In genomic region chr10:124388823-124389612, GRCh38 we compare ENCODE assay signal across 8 cellular contexts. TPM values are rescaled to one million over a fixed set of nuclear protein-coding genes. Genes with fewer than 3 reads are reported as not detected.
A peak's percentile ranks its signal among the peaks of the same experiment; 100 is the strongest.
DNase-seq lines count a peak whose midpoint lies in the region; ATAC-seq and TF ChIP-seq lines count a peak whose summit lies in the region.

No MANE protein-coding gene starts in this region.

- peak overlapping the region in 1 of 3 donors; percentile 37 for H3K27ac Mint-ChIP-seq in IgD-negative memory B cell
- no peak overlapping the region for H3K27ac Mint-ChIP-seq in neural progenitor cell
- no peak overlapping the region for H3K27ac Mint-ChIP-seq in stimulated activated naive CD8-positive, alpha-beta T cell treated with anti-CD3 and anti-CD28 coated beads, Interleukin-15, amount 100 ng/mL, for 72 hours

- H3K27me3 Mint-ChIP-seq in IgD-negative memory B cell (peaks cover 8% of the 10 kb centered on the region), neural progenitor cell (ENCODE audit: insufficient read depth, low read depth) (no peaks in the 10 kb centered on the region)
- peaks cover 10% of the 10 kb centered on the region for H3K27me3 Mint-ChIP-seq in stimulated activated naive CD8-positive, alpha-beta T cell treated with anti-CD3 and anti-CD28 coated beads, Interleukin-15, amount 100 ng/mL, for 72 hours

- H3K79me2 ChIP-seq in neural progenitor cell (ENCODE audit: low read depth) = no peaks in the 10 kb centered on the region

- H3K4me3 ChIP-seq in RWPE2 (ENCODE audit: severe bottlenecking) (peak overlapping the region; percentile 15), neural progenitor cell (peak overlapping the region; percentile 42)

- peaks cover 0 to 6% (median 2%) of the 10 kb centered on the region in 3 donors for H3K4me1 Mint-ChIP-seq in IgD-negative memory B cell
- peaks cover 4% of the 10 kb centered on the region for H3K4me1 Mint-ChIP-seq in neural progenitor cell
- H3K4me1 Mint-ChIP-seq in stimulated activated naive CD8-positive, alpha-beta T cell treated with anti-CD3 and anti-CD28 coated beads, Interleukin-15, amount 100 ng/mL, for 72 hours = peaks cover 6% of the 10 kb centered on the region

- no peaks in the 10 kb centered on the region for H3K9me3 Mint-ChIP-seq in IgD-negative memory B cell
- no peaks in the 10 kb centered on the region for H3K9me3 Mint-ChIP-seq in neural progenitor cell
- H3K9me3 Mint-ChIP-seq in stimulated activated naive CD8-positive, alpha-beta T cell treated with anti-CD3 and anti-CD28 coated beads, Interleukin-15, amount 100 ng/mL, for 72 hours = no peaks in the 10 kb centered on the region

- H3K4me2 ChIP-seq in neural progenitor cell = peak overlapping the region; percentile 89

- H3K36me3 ChIP-seq in RWPE2 (ENCODE audit: low read depth) (no peaks in the 10 kb centered on the region), neural progenitor cell (no peaks in the 10 kb centered on the region)

- H2AFZ ChIP-seq in neural progenitor cell (replicated peaks) = peak overlapping the region; percentile 86

- DNase-seq in DMS53 treated with DMSO at 0.1 percent for 48 hours (lab: John Stamatoyannopoulos, UW; ENCODE audit: unreplicated experiment) (peak; percentile 60), RWPE2 (ENCODE audit: low spot score) (peak; percentile 81), foreskin melanocyte (peak; percentile 55), neural progenitor cell (ENCODE audit: low spot score) (peak; percentile 97)
- peak; percentile 78 to 96 (median 92) for DNase-seq in activated naive CD4-positive, alpha-beta T cell (lab: John Stamatoyannopoulos, UW)
- peak; percentile 90 to 94 for DNase-seq in stimulated activated naive CD8-positive, alpha-beta T cell treated with anti-CD3 and anti-CD28 coated beads, Interleukin-15, amount 100 ng/mL, for 72 hours

- H3K9ac ChIP-seq in neural progenitor cell = no peak overlapping the region

- no peak overlapping the region for H3K27ac ChIP-seq in RWPE2 (ENCODE audit: poor library complexity, severe bottlenecking)
- H3K27ac ChIP-seq in neural progenitor cell = no peak overlapping the region

- no peaks in the 10 kb centered on the region for H3F3A ChIP-seq in neural progenitor cell (ENCODE audit: low read depth)

- no peaks in the 10 kb centered on the region for H3K36me3 Mint-ChIP-seq in IgD-negative memory B cell
- H3K36me3 Mint-ChIP-seq in neural progenitor cell = no peaks in the 10 kb centered on the region

- ATAC-seq in GM21529 (IDR thresholded peaks at IDR 0.05; ENCODE audit: unreplicated experiment) (peak; percentile 79), RWPE2 (ENCODE audit: low read depth) (peak; percentile 89)
- ATAC-seq in stimulated activated naive CD8-positive, alpha-beta T cell treated with anti-CD3 and anti-CD28 coated beads, Interleukin-15, amount 100 ng/mL, for 72 hours = peak; percentile 93

- peak; percentile 96 for TF ChIP-seq CTCF in RWPE2 (IDR thresholded peaks at IDR 0.05; ENCODE audit: poor library complexity, severe bottlenecking)
- peak; percentile 94 for TF ChIP-seq CTCF in neural progenitor cell (IDR thresholded peaks at IDR 0.05)

- H4K20me1 ChIP-seq in neural progenitor cell (ENCODE audit: low read depth) = no peaks in the 10 kb centered on the region

- H3K4me1 ChIP-seq in RWPE2 (ENCODE audit: insufficient read depth, poor library complexity, severe bottlenecking) (no peaks in the 10 kb centered on the region), neural progenitor cell (peaks cover 10% of the 10 kb centered on the region)

- H3K9me3 ChIP-seq in RWPE2 (ENCODE audit: severe bottlenecking) (no peaks in the 10 kb centered on the region), neural progenitor cell (ENCODE audit: low read depth) (no peaks in the 10 kb centered on the region)

- H3K27me3 ChIP-seq in RWPE2 (ENCODE audit: insufficient read depth, poor library complexity, severe bottlenecking) (no peaks in the 10 kb centered on the region), neural progenitor cell (peaks cover 16% of the 10 kb centered on the region)

- H3K4me3 Mint-ChIP-seq in IgD-negative memory B cell (peak overlapping the region in 3 of 4 donors; percentile 41 to 57 (median 46)), neural progenitor cell (no peak overlapping the region)
- peak overlapping the region; percentile 47 to 66 for H3K4me3 Mint-ChIP-seq in stimulated activated naive CD8-positive, alpha-beta T cell treated with anti-CD3 and anti-CD28 coated beads, Interleukin-15, amount 100 ng/mL, for 72 hours

RNA-seq across cellular contexts. Expression of gene OAT, which starts 29.7 kb away (rescaled TPM):
- 46.4 TPM for polyA plus RNA-seq in IgD-negative memory B cell
- total RNA-seq in neural progenitor cell (ENCODE audit: low replicate concordance) = 40.8 and 56.7 TPM in 2 replicates
